30 cellular contexts compared by ENCODE assay signal in genomic region chr15:78389356-78389755, GRCh38. TPM values are rescaled to one million over a fixed set of nuclear protein-coding genes. Genes with fewer than 3 reads are reported as not detected.
DNase-seq lines count a peak whose midpoint lies in the region; ATAC-seq and TF ChIP-seq lines count a peak whose summit lies in the region.
"Had no signal": no experiment of that assay in that cellular context is flagged by ENCODE, and none has a peak within 500 bp of the region (broad histone marks: within the 10 kb centered on the region; RNA-seq: fewer than 3 reads in every experiment).

No MANE protein-coding gene starts in this region.

- no peaks in the 10 kb centered on the region for H4K20me1 ChIP-seq in hepatocyte (ENCODE audit: insufficient read depth, poor library complexity, severe bottlenecking)

- intact Hi-C loops in sciatic nerve (cut with DNase I): no loop called here

- H3K79me2 ChIP-seq in hepatocyte: no peaks in the 10 kb centered on the region

- H3K36me3 ChIP-seq in hepatocyte (replicated peaks; ENCODE audit: insufficient read depth, low read depth) (no peaks in the 10 kb centered on the region), tibial nerve (no peaks in the 10 kb centered on the region)
- H3K36me3 ChIP-seq: adrenal gland, upper lobe of right lung had no signal

- TF ChIP-seq EP300 in tibial nerve (IDR thresholded peaks at IDR 0.05): no peak

- 54% methylated on average over 7 of the region's 7 CpGs for WGBS in hepatocyte (ENCODE audit: low lambda C conversion rate, missing lambda C conversion rate)
- WGBS in tibial nerve, 2 donors: 29 to 35% methylated on average over 7 of the region's 7 CpGs

- peak; percentile 72 for DNase-seq in EH (ENCODE audit: low read depth)
- DNase-seq in astrocyte of the hippocampus (ENCODE audit: low read depth, low spot score): peak; percentile 11
- DNase-seq in hepatocyte (ENCODE audit: low spot score): peak; percentile 45
- peak; percentile 57 for DNase-seq in sciatic nerve (ENCODE audit: low spot score)
- DNase-seq in NAMALWA (ENCODE audit: low spot score): no peak
- DNase-seq in HUDEP-2 (lab: John Stamatoyannopoulos, UW; ENCODE audit: unreplicated experiment in 76 of 76): no peak
- no peak for DNase-seq in tibial nerve (ENCODE audit: low spot score in 2 of 2)
- DNase-seq: activated CD4-positive, alpha-beta T cell treated with anti-CD3 and anti-CD28 coated beads for 36 hours; activated naive CD4-positive, alpha-beta T cell treated with Interleukin-2 at 50 U/mL for 16 hours; activated T-cell treated with anti-CD3 and anti-CD28 coated beads, Interleukin-2, amount 50 U/mL, for 72 hours; adrenal gland; Caco-2; DMS79 treated with DMSO at 0.1 percent for 48 hours; effector CD4-positive, alpha-beta T cell; erythroblast; left cardiac atrium; MM.1S; NCI-H1436; NCI-H2107; NCI-H446; OCI-M1; stimulated activated CD4-positive, alpha-beta T cell treated with anti-CD3 and anti-CD28 coated beads, Interleukin-2, amount 100 ng/mL, for 24 hours; upper lobe of right lung had no signal

- no peaks in the 10 kb centered on the region for H3K27me3 ChIP-seq in hepatocyte
- no peaks in the 10 kb centered on the region for H3K27me3 ChIP-seq in tibial nerve

- ATAC-seq in sciatic nerve (peak; percentile 56), GM19452 (IDR thresholded peaks at IDR 0.05; ENCODE audit: unreplicated experiment) (no peak)
- ATAC-seq: activated CD4-positive, alpha-beta T cell treated with anti-CD3 and anti-CD28 coated beads for 36 hours; activated T-cell treated with anti-CD3 and anti-CD28 coated beads, Interleukin-2, amount 50 U/mL, for 72 hours; GM12878; left cardiac atrium; SK-N-SH treated with all-trans-retinoic acid at 6 μM for 48 hours; upper lobe of right lung had no signal

- TF ChIP-seq CTCF in hepatocyte (IDR thresholded peaks at IDR 0.05; ENCODE audit: poor library complexity) (no peak), tibial nerve (IDR thresholded peaks at IDR 0.05) (no peak)

- H3K9me3 ChIP-seq in hepatocyte (ENCODE audit: low read depth): no peaks in the 10 kb centered on the region
- H3K9me3 ChIP-seq in tibial nerve: no peaks in the 10 kb centered on the region
- H3K9me3 ChIP-seq: adrenal gland, Caco-2, upper lobe of right lung had no signal

- H3K9me2 ChIP-seq in hepatocyte (replicated peaks; ENCODE audit: insufficient read depth): no peaks in the 10 kb centered on the region

- H3K4me3 ChIP-seq in hepatocyte: no peak overlapping the region
- H3K4me3 ChIP-seq in tibial nerve: no peak overlapping the region
- H3K4me3 ChIP-seq: adrenal gland, GM12878, upper lobe of right lung had no signal

- H3K4me2 ChIP-seq in hepatocyte: peak overlapping the region; percentile 11
- H3K4me2 ChIP-seq: KMS-11 had no signal

- H3K4me1 ChIP-seq in hepatocyte (ENCODE audit: insufficient read depth) (peaks cover 28% of the 10 kb centered on the region), tibial nerve (peaks cover 0 to 5% (median 0%) of the 10 kb centered on the region in 4 donors)
- H3K4me1 ChIP-seq: adrenal gland, upper lobe of right lung had no signal

- H3K27ac ChIP-seq in hepatocyte (peak overlapping the region; percentile 73), tibial nerve (no peak overlapping the region)
- H3K27ac ChIP-seq: adrenal gland, C4-2B, KMS-11, upper lobe of right lung had no signal

- no peak for TF ChIP-seq POLR2A in tibial nerve (IDR thresholded peaks at IDR 0.05)

- no peak overlapping the region for H2AFZ ChIP-seq in hepatocyte

RNA-seq across cellular contexts. Expression of gene IREB2, which starts 48.7 kb away (rescaled TPM):
- total RNA-seq in hepatocyte (46.6 and 54.0 TPM in 2 replicates), sciatic nerve (65.0 TPM), tibial nerve (10 to 100 TPM; 32.4 to 45.9 (median 42.4) TPM)
- polyA plus RNA-seq in hepatocyte: 20.4 and 22.7 TPM in 2 replicates

RNA-seq across cellular contexts. Expression of gene CRABP1, which starts 49.2 kb away (rescaled TPM):
- 132 and 140 TPM in 2 replicates for total RNA-seq in hepatocyte
- polyA plus RNA-seq in hepatocyte: 153 and 179 TPM in 2 replicates
- 28.8 TPM for total RNA-seq in sciatic nerve
- total RNA-seq in tibial nerve: 1 to 10 TPM in 2 of 4 donors, not detected in 2; 1.6 to 6.6 TPM
- total RNA-seq: activated CD8-positive, alpha-beta memory T cell treated with anti-CD3 and anti-CD28 coated beads for 36 hours; left cardiac atrium; renal cortical epithelial cell; upper lobe of right lung had no signal

Comparison
In these comparisons a context has a peak if more than half of its experiments do, and no peak if none do; other contexts are left out.
1. DNase-seq: peak in EH (single experiment), astrocyte of the hippocampus (single experiment), hepatocyte (single experiment) and sciatic nerve (single experiment); none in NAMALWA (single experiment), HUDEP-2 (0 of 76) and tibial nerve (0 of 2).